1 cellular context compared by ENCODE assay signal in the genomic region with DNA sequence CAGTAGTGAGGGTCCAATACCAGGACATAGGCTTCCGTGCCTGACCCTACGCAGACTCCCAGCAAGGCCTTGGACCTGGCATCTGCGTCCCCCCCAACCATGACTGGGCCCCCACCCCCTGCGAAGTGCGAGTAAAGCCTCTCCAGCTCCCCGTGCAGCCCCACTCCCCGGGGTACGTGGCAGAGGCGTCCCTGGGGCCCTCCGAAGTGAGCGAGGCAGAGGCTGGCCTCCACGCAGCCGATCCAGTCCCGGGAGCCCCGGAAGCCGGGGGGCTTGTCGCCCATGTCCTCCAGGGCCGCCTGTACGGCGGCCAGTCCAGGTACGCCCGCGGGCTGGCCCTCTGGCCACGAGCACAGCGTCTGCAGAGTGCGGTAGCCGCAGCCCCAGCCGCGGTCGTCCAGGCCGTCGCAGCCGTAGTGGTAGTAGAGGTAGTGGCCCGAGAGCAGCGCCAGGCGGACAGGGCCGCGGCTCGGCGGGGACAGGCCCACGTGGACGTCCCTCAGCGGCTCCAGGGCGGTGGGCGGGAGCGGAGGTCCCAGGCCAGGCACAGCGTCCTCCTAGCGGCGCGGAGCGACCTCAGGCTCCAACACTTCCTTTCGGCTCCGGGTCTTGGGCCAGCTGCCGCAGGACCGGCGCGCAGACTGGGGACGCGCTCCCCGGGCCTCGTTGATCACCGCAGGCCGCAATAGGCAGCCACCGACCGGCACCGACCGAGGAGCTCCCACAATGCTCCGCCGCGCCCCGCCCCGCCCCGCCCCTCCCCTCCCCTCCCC.
TF ChIP-seq lines count a peak whose summit lies in the region.

A gene (minus strand): TSS at position 728 of the 773 bp plus-strand sequence. CDS start 444 bp downstream, at position 284.

TF ChIP-seq in HepG2, 621 proteins besides CTCF, POLR2A, EP300 and RAD21 (continued from another document and continues in another):
- TF ChIP-seq, protein P1, sequence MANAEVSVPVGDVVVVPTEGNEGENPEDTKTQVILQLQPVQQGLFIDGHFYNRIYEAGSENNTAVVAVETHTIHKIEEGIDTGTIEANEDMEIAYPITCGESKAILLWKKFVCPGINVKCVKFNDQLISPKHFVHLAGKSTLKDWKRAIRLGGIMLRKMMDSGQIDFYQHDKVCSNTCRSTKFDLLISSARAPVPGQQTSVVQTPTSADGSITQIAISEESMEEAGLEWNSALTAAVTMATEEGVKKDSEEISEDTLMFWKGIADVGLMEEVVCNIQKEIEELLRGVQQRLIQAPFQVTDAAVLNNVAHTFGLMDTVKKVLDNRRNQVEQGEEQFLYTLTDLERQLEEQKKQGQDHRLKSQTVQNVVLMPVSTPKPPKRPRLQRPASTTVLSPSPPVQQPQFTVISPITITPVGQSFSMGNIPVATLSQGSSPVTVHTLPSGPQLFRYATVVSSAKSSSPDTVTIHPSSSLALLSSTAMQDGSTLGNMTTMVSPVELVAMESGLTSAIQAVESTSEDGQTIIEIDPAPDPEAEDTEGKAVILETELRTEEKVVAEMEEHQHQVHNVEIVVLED (CRISPR knock-in tag; IDR thresholded peaks at IDR 0.05; ENCODE audit: borderline replicate concordance), result peak; percentile 54
- peak; percentile 83 for TF ChIP-seq ZNF83 (CRISPR knock-in tag; IDR thresholded peaks at IDR 0.05; ENCODE audit: borderline replicate concordance)
- TF ChIP-seq, protein P2, sequence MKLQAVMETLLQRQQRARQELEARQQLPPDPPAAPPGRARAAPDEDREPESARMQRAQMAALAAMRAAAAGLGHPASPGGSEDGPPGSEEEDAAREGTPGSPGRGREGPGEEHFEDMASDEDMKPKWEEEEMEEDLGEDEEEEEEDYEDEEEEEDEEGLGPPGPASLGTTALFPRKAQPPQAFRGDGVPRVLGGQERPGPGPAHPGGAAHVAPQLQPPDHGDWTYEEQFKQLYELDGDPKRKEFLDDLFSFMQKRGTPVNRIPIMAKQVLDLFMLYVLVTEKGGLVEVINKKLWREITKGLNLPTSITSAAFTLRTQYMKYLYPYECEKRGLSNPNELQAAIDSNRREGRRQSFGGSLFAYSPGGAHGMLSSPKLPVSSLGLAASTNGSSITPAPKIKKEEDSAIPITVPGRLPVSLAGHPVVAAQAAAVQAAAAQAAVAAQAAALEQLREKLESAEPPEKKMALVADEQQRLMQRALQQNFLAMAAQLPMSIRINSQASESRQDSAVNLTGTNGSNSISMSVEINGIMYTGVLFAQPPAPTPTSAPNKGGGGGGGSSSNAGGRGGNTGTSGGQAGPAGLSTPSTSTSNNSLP (IDR thresholded peaks at IDR 0.05; ENCODE audit: low read depth, low read length), result no peak
- TF ChIP-seq, protein P3, sequence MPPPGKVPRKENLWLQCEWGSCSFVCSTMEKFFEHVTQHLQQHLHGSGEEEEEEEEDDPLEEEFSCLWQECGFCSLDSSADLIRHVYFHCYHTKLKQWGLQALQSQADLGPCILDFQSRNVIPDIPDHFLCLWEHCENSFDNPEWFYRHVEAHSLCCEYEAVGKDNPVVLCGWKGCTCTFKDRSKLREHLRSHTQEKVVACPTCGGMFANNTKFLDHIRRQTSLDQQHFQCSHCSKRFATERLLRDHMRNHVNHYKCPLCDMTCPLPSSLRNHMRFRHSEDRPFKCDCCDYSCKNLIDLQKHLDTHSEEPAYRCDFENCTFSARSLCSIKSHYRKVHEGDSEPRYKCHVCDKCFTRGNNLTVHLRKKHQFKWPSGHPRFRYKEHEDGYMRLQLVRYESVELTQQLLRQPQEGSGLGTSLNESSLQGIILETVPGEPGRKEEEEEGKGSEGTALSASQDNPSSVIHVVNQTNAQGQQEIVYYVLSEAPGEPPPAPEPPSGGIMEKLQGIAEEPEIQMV (CRISPR knock-in tag; IDR thresholded peaks at IDR 0.05; ENCODE audit: low read depth), result peak; percentile 54; the same call in 1 of the 2 replicates
- TF ChIP-seq SP4 (CRISPR knock-in tag; IDR thresholded peaks at IDR 0.05), result peak; percentile 69
- TF ChIP-seq NR2C2 (CRISPR knock-in tag; IDR thresholded peaks at IDR 0.05; ENCODE audit: borderline replicate concordance), result peak; percentile 1; the same call in 1 of the 2 replicates
- no peak for TF ChIP-seq ZNF615 (CRISPR knock-in tag; IDR thresholded peaks at IDR 0.05; ENCODE audit: borderline replicate concordance)
- TF ChIP-seq FOXA1 (IDR thresholded peaks at IDR 0.05), result no peak
- peak; percentile 37; the same call in 1 of the 2 replicates for TF ChIP-seq FOXA1 (CRISPR knock-in tag; IDR thresholded peaks at IDR 0.05)
- no peak for TF ChIP-seq MAFG (CRISPR knock-in tag; IDR thresholded peaks at IDR 0.05)
- peak; percentile 97 for TF ChIP-seq IKZF4 (CRISPR knock-in tag; IDR thresholded peaks at IDR 0.05; ENCODE audit: borderline replicate concordance, low read depth, not compliant biosample characterization)
- TF ChIP-seq, protein P4, sequence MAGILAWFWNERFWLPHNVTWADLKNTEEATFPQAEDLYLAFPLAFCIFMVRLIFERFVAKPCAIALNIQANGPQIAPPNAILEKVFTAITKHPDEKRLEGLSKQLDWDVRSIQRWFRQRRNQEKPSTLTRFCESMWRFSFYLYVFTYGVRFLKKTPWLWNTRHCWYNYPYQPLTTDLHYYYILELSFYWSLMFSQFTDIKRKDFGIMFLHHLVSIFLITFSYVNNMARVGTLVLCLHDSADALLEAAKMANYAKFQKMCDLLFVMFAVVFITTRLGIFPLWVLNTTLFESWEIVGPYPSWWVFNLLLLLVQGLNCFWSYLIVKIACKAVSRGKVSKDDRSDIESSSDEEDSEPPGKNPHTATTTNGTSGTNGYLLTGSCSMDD (CRISPR knock-in tag; IDR thresholded peaks at IDR 0.05), result peak; percentile 94
- TF ChIP-seq, protein P5, sequence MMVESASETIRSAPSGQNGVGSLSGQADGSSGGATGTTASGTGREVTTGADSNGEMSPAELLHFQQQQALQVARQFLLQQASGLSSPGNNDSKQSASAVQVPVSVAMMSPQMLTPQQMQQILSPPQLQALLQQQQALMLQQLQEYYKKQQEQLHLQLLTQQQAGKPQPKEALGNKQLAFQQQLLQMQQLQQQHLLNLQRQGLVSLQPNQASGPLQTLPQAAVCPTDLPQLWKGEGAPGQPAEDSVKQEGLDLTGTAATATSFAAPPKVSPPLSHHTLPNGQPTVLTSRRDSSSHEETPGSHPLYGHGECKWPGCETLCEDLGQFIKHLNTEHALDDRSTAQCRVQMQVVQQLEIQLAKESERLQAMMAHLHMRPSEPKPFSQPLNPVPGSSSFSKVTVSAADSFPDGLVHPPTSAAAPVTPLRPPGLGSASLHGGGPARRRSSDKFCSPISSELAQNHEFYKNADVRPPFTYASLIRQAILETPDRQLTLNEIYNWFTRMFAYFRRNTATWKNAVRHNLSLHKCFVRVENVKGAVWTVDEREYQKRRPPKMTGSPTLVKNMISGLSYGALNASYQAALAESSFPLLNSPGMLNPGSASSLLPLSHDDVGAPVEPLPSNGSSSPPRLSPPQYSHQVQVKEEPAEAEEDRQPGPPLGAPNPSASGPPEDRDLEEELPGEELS (CRISPR knock-in tag; IDR thresholded peaks at IDR 0.05), result no peak
- TF ChIP-seq NBN (conservative IDR thresholded peaks at IDR 0.05), result no peak
- TF ChIP-seq DNMT3B (CRISPR knock-in tag; conservative IDR thresholded peaks at IDR 0.05), result no peak
- peak; percentile 10 for TF ChIP-seq YY1 (IDR thresholded peaks at IDR 0.05; ENCODE audit: insufficient read depth, insufficient replicate concordance, low read depth, low read length)
- TF ChIP-seq ZNF776 (CRISPR knock-in tag; IDR thresholded peaks at IDR 0.05), result peak; percentile 99
- TF ChIP-seq, protein P6, sequence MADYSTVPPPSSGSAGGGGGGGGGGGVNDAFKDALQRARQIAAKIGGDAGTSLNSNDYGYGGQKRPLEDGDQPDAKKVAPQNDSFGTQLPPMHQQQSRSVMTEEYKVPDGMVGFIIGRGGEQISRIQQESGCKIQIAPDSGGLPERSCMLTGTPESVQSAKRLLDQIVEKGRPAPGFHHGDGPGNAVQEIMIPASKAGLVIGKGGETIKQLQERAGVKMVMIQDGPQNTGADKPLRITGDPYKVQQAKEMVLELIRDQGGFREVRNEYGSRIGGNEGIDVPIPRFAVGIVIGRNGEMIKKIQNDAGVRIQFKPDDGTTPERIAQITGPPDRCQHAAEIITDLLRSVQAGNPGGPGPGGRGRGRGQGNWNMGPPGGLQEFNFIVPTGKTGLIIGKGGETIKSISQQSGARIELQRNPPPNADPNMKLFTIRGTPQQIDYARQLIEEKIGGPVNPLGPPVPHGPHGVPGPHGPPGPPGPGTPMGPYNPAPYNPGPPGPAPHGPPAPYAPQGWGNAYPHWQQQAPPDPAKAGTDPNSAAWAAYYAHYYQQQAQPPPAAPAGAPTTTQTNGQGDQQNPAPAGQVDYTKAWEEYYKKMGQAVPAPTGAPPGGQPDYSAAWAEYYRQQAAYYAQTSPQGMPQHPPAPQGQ (CRISPR knock-in tag; IDR thresholded peaks at IDR 0.05; ENCODE audit: borderline replicate concordance), result no peak
- TF ChIP-seq, protein P7, sequence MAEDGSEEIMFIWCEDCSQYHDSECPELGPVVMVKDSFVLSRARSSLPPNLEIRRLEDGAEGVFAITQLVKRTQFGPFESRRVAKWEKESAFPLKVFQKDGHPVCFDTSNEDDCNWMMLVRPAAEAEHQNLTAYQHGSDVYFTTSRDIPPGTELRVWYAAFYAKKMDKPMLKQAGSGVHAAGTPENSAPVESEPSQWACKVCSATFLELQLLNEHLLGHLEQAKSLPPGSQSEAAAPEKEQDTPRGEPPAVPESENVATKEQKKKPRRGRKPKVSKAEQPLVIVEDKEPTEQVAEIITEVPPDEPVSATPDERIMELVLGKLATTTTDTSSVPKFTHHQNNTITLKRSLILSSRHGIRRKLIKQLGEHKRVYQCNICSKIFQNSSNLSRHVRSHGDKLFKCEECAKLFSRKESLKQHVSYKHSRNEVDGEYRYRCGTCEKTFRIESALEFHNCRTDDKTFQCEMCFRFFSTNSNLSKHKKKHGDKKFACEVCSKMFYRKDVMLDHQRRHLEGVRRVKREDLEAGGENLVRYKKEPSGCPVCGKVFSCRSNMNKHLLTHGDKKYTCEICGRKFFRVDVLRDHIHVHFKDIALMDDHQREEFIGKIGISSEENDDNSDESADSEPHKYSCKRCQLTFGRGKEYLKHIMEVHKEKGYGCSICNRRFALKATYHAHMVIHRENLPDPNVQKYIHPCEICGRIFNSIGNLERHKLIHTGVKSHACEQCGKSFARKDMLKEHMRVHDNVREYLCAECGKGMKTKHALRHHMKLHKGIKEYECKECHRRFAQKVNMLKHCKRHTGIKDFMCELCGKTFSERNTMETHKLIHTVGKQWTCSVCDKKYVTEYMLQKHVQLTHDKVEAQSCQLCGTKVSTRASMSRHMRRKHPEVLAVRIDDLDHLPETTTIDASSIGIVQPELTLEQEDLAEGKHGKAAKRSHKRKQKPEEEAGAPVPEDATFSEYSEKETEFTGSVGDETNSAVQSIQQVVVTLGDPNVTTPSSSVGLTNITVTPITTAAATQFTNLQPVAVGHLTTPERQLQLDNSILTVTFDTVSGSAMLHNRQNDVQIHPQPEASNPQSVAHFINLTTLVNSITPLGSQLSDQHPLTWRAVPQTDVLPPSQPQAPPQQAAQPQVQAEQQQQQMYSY (CRISPR knock-in tag; IDR thresholded peaks at IDR 0.05), result 0 out of 2 replicates have a peak, but pooled peaks have one; percentile 40
- no peak for TF ChIP-seq ZNF766 (CRISPR knock-in tag; IDR thresholded peaks at IDR 0.05; ENCODE audit: borderline replicate concordance)
- TF ChIP-seq, protein P8, sequence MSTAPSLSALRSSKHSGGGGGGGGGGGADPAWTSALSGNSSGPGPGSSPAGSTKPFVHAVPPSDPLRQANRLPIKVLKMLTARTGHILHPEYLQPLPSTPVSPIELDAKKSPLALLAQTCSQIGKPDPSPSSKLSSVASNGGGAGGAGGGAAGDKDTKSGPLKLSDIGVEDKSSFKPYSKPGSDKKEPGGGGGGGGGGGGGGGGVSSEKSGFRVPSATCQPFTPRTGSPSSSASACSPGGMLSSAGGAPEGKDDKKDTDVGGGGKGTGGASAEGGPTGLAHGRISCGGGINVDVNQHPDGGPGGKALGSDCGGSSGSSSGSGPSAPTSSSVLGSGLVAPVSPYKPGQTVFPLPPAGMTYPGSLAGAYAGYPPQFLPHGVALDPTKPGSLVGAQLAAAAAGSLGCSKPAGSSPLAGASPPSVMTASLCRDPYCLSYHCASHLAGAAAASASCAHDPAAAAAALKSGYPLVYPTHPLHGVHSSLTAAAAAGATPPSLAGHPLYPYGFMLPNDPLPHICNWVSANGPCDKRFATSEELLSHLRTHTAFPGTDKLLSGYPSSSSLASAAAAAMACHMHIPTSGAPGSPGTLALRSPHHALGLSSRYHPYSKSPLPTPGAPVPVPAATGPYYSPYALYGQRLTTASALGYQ (CRISPR knock-in tag; IDR thresholded peaks at IDR 0.05), result peak; percentile 42; the same call in 1 of the 2 replicates
- peak; percentile 59 for TF ChIP-seq THAP11 (CRISPR knock-in tag; IDR thresholded peaks at IDR 0.05)
- TF ChIP-seq, protein P9, sequence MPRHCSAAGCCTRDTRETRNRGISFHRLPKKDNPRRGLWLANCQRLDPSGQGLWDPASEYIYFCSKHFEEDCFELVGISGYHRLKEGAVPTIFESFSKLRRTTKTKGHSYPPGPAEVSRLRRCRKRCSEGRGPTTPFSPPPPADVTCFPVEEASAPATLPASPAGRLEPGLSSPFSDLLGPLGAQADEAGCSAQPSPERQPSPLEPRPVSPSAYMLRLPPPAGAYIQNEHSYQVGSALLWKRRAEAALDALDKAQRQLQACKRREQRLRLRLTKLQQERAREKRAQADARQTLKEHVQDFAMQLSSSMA (CRISPR knock-in tag; IDR thresholded peaks at IDR 0.05), result peak; percentile 89; the same call in 1 of the 2 replicates
- peak; percentile 76; the same call in 1 of the 2 replicates for TF ChIP-seq ZSCAN9 (CRISPR knock-in tag; IDR thresholded peaks at IDR 0.05; ENCODE audit: borderline replicate concordance)
- TF ChIP-seq, protein P10, sequence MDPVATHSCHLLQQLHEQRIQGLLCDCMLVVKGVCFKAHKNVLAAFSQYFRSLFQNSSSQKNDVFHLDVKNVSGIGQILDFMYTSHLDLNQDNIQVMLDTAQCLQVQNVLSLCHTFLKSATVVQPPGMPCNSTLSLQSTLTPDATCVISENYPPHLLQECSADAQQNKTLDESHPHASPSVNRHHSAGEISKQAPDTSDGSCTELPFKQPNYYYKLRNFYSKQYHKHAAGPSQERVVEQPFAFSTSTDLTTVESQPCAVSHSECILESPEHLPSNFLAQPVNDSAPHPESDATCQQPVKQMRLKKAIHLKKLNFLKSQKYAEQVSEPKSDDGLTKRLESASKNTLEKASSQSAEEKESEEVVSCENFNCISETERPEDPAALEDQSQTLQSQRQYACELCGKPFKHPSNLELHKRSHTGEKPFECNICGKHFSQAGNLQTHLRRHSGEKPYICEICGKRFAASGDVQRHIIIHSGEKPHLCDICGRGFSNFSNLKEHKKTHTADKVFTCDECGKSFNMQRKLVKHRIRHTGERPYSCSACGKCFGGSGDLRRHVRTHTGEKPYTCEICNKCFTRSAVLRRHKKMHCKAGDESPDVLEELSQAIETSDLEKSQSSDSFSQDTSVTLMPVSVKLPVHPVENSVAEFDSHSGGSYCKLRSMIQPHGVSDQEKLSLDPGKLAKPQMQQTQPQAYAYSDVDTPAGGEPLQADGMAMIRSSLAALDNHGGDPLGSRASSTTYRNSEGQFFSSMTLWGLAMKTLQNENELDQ (CRISPR knock-in tag; IDR thresholded peaks at IDR 0.05; ENCODE audit: borderline replicate concordance), result peak; percentile 77; the same call in 1 of the 2 replicates
- TF ChIP-seq, protein P11, sequence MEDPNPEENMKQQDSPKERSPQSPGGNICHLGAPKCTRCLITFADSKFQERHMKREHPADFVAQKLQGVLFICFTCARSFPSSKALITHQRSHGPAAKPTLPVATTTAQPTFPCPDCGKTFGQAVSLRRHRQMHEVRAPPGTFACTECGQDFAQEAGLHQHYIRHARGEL (CRISPR knock-in tag; IDR thresholded peaks at IDR 0.05), result peak; percentile 92
- TF ChIP-seq, protein P12, sequence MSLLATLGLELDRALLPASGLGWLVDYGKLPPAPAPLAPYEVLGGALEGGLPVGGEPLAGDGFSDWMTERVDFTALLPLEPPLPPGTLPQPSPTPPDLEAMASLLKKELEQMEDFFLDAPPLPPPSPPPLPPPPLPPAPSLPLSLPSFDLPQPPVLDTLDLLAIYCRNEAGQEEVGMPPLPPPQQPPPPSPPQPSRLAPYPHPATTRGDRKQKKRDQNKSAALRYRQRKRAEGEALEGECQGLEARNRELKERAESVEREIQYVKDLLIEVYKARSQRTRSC (CRISPR knock-in tag; IDR thresholded peaks at IDR 0.05; ENCODE audit: low read depth), result no peak
- peak; percentile 80 for TF ChIP-seq PHF20 (CRISPR knock-in tag; IDR thresholded peaks at IDR 0.05)
